Comparison of ENCODE assay signal across 17 cellular contexts in the genomic region with DNA sequence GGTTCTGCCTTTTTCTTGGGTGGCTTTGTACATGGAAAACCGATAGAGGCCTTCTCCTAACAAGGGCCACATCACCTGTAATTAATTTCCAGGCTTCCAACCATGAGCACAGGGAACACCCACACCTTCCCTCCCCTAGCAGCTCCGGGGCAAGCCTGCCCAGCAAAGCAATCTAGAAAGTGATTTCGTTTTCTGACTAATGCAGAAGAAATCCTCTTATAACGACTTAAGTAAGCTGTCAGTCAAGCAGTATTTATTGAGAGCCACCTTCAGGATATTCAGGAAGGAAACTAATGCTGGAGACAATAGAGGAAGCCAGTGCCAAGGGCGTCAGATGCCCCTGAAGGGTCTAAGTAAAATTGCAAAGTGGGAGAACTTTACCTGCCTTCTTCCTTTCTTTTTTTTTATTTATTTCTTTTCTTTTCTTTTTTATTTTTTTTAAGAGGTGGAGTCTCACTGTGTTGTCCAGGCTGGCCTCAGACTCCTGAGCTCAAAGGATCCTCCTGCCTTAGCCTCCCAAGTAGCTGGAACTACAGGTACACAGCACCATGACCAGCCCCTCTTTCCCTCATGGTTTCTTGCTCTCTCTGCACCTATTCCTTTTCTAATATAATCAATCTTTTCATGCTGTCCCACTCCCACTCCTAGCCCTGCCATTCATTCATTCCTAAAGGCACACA.
DNase-seq lines count a peak whose midpoint lies in the region; ATAC-seq and TF ChIP-seq lines count a peak whose summit lies in the region.
"Had no signal": no experiment of that assay in that cellular context is flagged by ENCODE, and none has a peak within 500 bp of the region (broad histone marks: within the 10 kb centered on the region; RNA-seq: fewer than 3 reads in every experiment).

No MANE protein-coding gene starts in this region.

- no peaks in the 10 kb centered on the region for H3K4me1 Mint-ChIP-seq in MCF 10A (ENCODE audit: insufficient read depth, unreplicated experiment)
- H3K4me1 Mint-ChIP-seq in stimulated activated naive CD8-positive, alpha-beta T cell treated with anti-CD3 and anti-CD28 coated beads, Interleukin-15, amount 100 ng/mL, for 72 hours = no peaks in the 10 kb centered on the region

- H4K20me1 ChIP-seq in mammary epithelial cell (ENCODE audit: insufficient read depth, low read length) = no peaks in the 10 kb centered on the region

- H3K4me3 ChIP-seq in mammary epithelial cell (replicated peaks in 1 of 3; ENCODE audit: insufficient read depth in 1 of 3, low read depth in 2 of 3, low read length in 3 of 3) (no peak overlapping the region), tibial nerve (no peak overlapping the region)
- H3K4me3 ChIP-seq: HAP-1, SJCRH30 had no signal

- H3K4me2 ChIP-seq in mammary epithelial cell (ENCODE audit: insufficient read depth, low read depth, low read length) = no peak overlapping the region

- in situ Hi-C loops in mammary epithelial cell (cut with MboI; ENCODE audit: low sequenced_read_pairs in 2 of 2) = no loop called here

- H3K27ac Mint-ChIP-seq in MCF 10A (ENCODE audit: low read depth, unreplicated experiment) = no peak overlapping the region
- no peak overlapping the region for H3K27ac Mint-ChIP-seq in stimulated activated naive CD8-positive, alpha-beta T cell treated with anti-CD3 and anti-CD28 coated beads, Interleukin-15, amount 100 ng/mL, for 72 hours

- H3K27ac ChIP-seq in mammary epithelial cell (ENCODE audit: insufficient read depth, low read depth, low read length) (no peak overlapping the region), RWPE1 (no peak overlapping the region), tibial nerve (no peak overlapping the region)
- H3K27ac ChIP-seq: C4-2B, HL-60, SJCRH30 had no signal

- ATAC-seq in esophagus mucosa = peak; percentile 69
- ATAC-seq in stimulated activated naive CD8-positive, alpha-beta T cell treated with anti-CD3 and anti-CD28 coated beads, Interleukin-15, amount 100 ng/mL, for 72 hours = no peak
- no peak for ATAC-seq in HG02763 (IDR thresholded peaks at IDR 0.05; ENCODE audit: unreplicated experiment)
- no peak for ATAC-seq in HG03571 (IDR thresholded peaks at IDR 0.05; ENCODE audit: unreplicated experiment)

- H3K4me3 Mint-ChIP-seq in MCF 10A (ENCODE audit: unreplicated experiment) = no peak overlapping the region
- H3K4me3 Mint-ChIP-seq in stimulated activated naive CD8-positive, alpha-beta T cell treated with anti-CD3 and anti-CD28 coated beads, Interleukin-15, amount 100 ng/mL, for 72 hours = no peak overlapping the region

- no peak overlapping the region for H2AFZ ChIP-seq in mammary epithelial cell (ENCODE audit: low read depth, low read length)

- H3K9me3 Mint-ChIP-seq in MCF 10A (ENCODE audit: unreplicated experiment) = no peaks in the 10 kb centered on the region
- H3K9me3 Mint-ChIP-seq in stimulated activated naive CD8-positive, alpha-beta T cell treated with anti-CD3 and anti-CD28 coated beads, Interleukin-15, amount 100 ng/mL, for 72 hours = peaks cover 10 to 18% of the 10 kb centered on the region in 2 donors

- no peaks in the 10 kb centered on the region for H3K79me2 ChIP-seq in mammary epithelial cell (ENCODE audit: insufficient read depth, low read length)

- H3K9me3 ChIP-seq in mammary epithelial cell (replicated peaks; ENCODE audit: insufficient read depth, low read length) = no peaks in the 10 kb centered on the region
- peaks cover 0 to 13% (median 0%) of the 10 kb centered on the region in 4 donors for H3K9me3 ChIP-seq in tibial nerve
- H3K9me3 ChIP-seq: HAP-1, SJCRH30 had no signal

- H3K36me3 ChIP-seq in mammary epithelial cell (ENCODE audit: insufficient read depth, low read length) (no peaks in the 10 kb centered on the region), tibial nerve (no peaks in the 10 kb centered on the region)
- H3K36me3 ChIP-seq: HAP-1, SJCRH30 had no signal

- no peaks in the 10 kb centered on the region for H3K4me1 ChIP-seq in mammary epithelial cell (ENCODE audit: insufficient read depth, low read length)
- H3K4me1 ChIP-seq in tibial nerve = no peaks in the 10 kb centered on the region
- H3K4me1 ChIP-seq: HAP-1, SJCRH30 had no signal

- no peak overlapping the region for H3K9ac ChIP-seq in mammary epithelial cell (ENCODE audit: insufficient read depth, low read length)

- WGBS in mammary epithelial cell (ENCODE audit: low coverage, missing lambda C conversion rate) = 25% methylated on average over 5 of the region's 5 CpGs
- WGBS in tibial nerve, 2 donors = 54 to 59% methylated on average over 5 of the region's 5 CpGs

- CTCF ChIA-PET in mammary epithelial cell (lab: Charles Lee; ENCODE audit: low non-redundant PET) (no interaction called here), MCF 10A (lab: Yijun Ruan, JAX) (interaction anchor here (0.6 to 2.2 kb wide), 4 partner anchors 9 to 82 kb away, joined by 3 to 7 read pairs (median 4); no protein-coding TSS in a partner anchor), RWPE1 (lab: Yijun Ruan, JAX) (interaction anchor here (0.6 to 0.9 kb wide), 3 partner anchors 140 to 248 kb away, joined by 3 to 5 read pairs (median 3); no protein-coding TSS in a partner anchor)

- H3K36me3 Mint-ChIP-seq in MCF 10A (ENCODE audit: insufficient read depth, unreplicated experiment) = no peaks in the 10 kb centered on the region

- intact Hi-C loops in mammary epithelial cell (cut with micrococcal nuclease) = no loop called here
- intact Hi-C loops in MCF 10A (cut with micrococcal nuclease) = no loop called here

- POLR2A ChIA-PET in MCF 10A (lab: Yijun Ruan, JAX) (interaction anchor here (1.0 kb wide), 1 partner anchor 68 kb away, joined by 5 read pairs; a partner anchor contains a TSS), RWPE1 (lab: Yijun Ruan, JAX; ENCODE audit: low non-redundant PET) (no interaction called here)

- TF ChIP-seq POLR2A in tibial nerve (IDR thresholded peaks at IDR 0.05) = no peak

- no TSS peak for BruUV-seq in mammary epithelial cell (replicated peaks; lab: Mats Ljungman, UMichigan)
- BruUV-seq in MCF 10A (replicated peaks; lab: Mats Ljungman, UMichigan) = no TSS peak

- H3K27me3 ChIP-seq in mammary epithelial cell (ENCODE audit: insufficient read depth, low read length) (peaks cover 2% of the 10 kb centered on the region), tibial nerve (no peaks in the 10 kb centered on the region)
- H3K27me3 ChIP-seq: SJCRH30 had no signal

- dilution Hi-C loops in mammary epithelial cell (cut with HindIII; ENCODE audit: low sequenced_read_pairs) = no loop called here

- peaks cover 38% of the 10 kb centered on the region for H3K27me3 Mint-ChIP-seq in MCF 10A (ENCODE audit: insufficient read depth, unreplicated experiment)
- peaks cover 68% of the 10 kb centered on the region for H3K27me3 Mint-ChIP-seq in stimulated activated naive CD8-positive, alpha-beta T cell treated with anti-CD3 and anti-CD28 coated beads, Interleukin-15, amount 100 ng/mL, for 72 hours

- TF ChIP-seq CTCF in mammary epithelial cell (conservative IDR thresholded peaks at IDR 0.05 in 1 of 2, IDR thresholded peaks at IDR 0.05 in 1 of 2; ENCODE audit: extremely low read depth in 1 of 2, insufficient read depth in 1 of 2, low read depth in 1 of 2, low read length in 2 of 2) (no peak), MCF 10A (IDR thresholded peaks at IDR 0.05; ENCODE audit: unreplicated experiment) (no peak), RWPE1 (conservative IDR thresholded peaks at IDR 0.05; ENCODE audit: low read depth) (no peak), tibial nerve (IDR thresholded peaks at IDR 0.05) (no peak)

- no peak for TF ChIP-seq EP300 in tibial nerve (IDR thresholded peaks at IDR 0.05)

- DNase-seq in mammary epithelial cell (peak; percentile 28), MCF 10A (ENCODE audit: unreplicated experiment) (no peak), RWPE1 (ENCODE audit: low spot score) (peak; percentile 48), tibial nerve (ENCODE audit: low spot score in 2 of 2) (no peak)
- DNase-seq in stimulated activated naive CD8-positive, alpha-beta T cell treated with anti-CD3 and anti-CD28 coated beads, Interleukin-15, amount 100 ng/mL, for 72 hours = no peak
- DNase-seq: 8988T, Karpas-422, NCI-H1092, NCI-H1694 treated with DMSO at 0.1 percent for 48 hours, NCI-H774, SJCRH30 had no signal

Comparison
In these comparisons a context has a peak if more than half of its experiments do, and no peak if none do; other contexts are left out.
1. DNase-seq: peak in mammary epithelial cell (single experiment) and RWPE1 (single experiment); none in MCF 10A (single experiment), tibial nerve (0 of 2) and stimulated activated naive CD8-positive, alpha-beta T cell treated with anti-CD3 and anti-CD28 coated beads, Interleukin-15, amount 100 ng/mL, for 72 hours (0 of 2).